In the genomic region with DNA sequence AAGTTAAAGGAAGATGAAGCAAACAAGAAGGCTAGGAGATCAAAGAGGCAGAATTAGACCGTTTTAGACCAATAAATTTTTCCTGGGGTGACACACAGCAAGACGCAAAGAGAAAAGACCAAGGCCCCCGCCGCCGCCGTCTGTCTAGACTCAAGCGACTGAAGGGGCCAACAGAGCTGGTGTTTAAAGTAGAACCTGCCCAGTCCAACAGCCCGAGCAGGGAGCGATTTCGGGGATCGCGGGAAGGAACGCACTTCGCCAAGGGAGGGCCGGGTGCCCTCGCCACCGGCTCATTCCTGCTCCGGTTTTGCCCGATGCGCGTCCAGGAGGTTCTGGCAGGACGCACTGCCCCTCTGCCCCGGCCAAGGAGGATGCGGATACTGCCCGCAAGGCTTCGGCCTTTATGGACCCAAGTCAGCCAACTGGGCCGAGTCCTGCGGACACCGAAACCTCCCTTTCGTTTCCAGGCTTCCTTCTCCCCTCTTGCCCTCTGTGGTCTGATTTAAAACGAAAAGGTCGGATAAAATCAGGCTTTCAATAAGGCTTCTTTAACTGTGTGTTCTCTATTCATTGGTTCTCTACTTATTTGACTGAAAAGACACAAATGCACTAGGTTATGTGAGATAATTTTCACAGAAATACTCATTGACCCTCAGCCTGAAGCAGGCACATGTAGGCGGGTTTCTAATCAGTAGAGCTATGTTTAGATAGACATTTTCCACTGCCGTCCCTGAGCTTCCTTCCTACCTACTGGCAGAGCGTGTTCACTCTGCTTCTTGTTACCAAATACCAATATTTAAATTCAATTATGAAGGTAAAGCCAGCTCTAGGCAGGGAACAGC, we compare ENCODE assay signal across 12 cellular contexts. TPM values are rescaled to one million over a fixed set of nuclear protein-coding genes. Genes with fewer than 3 reads are reported as not detected.
DNase-seq lines count a peak whose midpoint lies in the region; FAIRE-seq and TF ChIP-seq lines count a peak whose summit lies in the region.
"Had no signal": no experiment of that assay in that cellular context is flagged by ENCODE, and none has a peak within 500 bp of the region (broad histone marks: within the 10 kb centered on the region; RNA-seq: fewer than 3 reads in every experiment).

No MANE protein-coding gene starts in this region.

- H3K4me3 ChIP-seq in CD4-positive, alpha-beta memory T cell (ENCODE audit: low read length in 2 of 2): no peak overlapping the region
- H3K4me3 ChIP-seq in H1 (ENCODE audit: extremely low read depth in 1 of 4, insufficient read depth in 2 of 4, low read depth in 3 of 4, low read length in 4 of 4) (no peak overlapping the region), neuronal stem cell (ENCODE audit: low read length in 2 of 2) (no peak overlapping the region), left ventricle myocardium inferior (no peak overlapping the region)

- H2BK120ac ChIP-seq in H1 (replicated peaks; ENCODE audit: low read depth, low read length): no peak overlapping the region
- no peak overlapping the region for H2BK120ac ChIP-seq in neuronal stem cell (ENCODE audit: low read depth, low read length)

- no peak for FAIRE-seq in H1 (lab: Jason Lieb, UNC)
- FAIRE-seq: urothelium cell line had no signal

- no peak overlapping the region for H3K4me2 ChIP-seq in H1 (ENCODE audit: insufficient read depth in 1 of 2, low read depth in 2 of 2, low read length in 2 of 2)
- H3K4me2 ChIP-seq in neuronal stem cell (ENCODE audit: insufficient read depth, low read length, poor library complexity, severe bottlenecking): no peak overlapping the region

- no peak for TF ChIP-seq POLR2A in H1 (IDR thresholded peaks at IDR 0.05; ENCODE audit: control extremely low read depth in 1 of 2, low read depth in 2 of 2, low read length in 2 of 2)

- intact Hi-C loops in CD4-positive, alpha-beta memory T cell (cut with micrococcal nuclease): no loop called here
- intact Hi-C loops in left ventricle myocardium inferior (cut with micrococcal nuclease): no loop called here

- H2AFZ ChIP-seq in H1 (ENCODE audit: low read length) (no peak overlapping the region), neuronal stem cell (ENCODE audit: low read length) (no peak overlapping the region)

- no peak for TF ChIP-seq RAD21 in H1 (IDR thresholded peaks at IDR 0.05 in 1 of 2, conservative IDR thresholded peaks at IDR 0.05 in 1 of 2; ENCODE audit: low read depth in 2 of 2, low read length in 2 of 2)

- TF ChIP-seq EP300 in H1 (IDR thresholded peaks at IDR 0.05; ENCODE audit: borderline replicate concordance in 1 of 2, low read depth in 2 of 2, low read length in 2 of 2): no peak

- H3K23ac ChIP-seq in H1 (ENCODE audit: insufficient read length): no peak overlapping the region
- H3K23ac ChIP-seq in neuronal stem cell (ENCODE audit: low read depth, low read length, poor library complexity): peak overlapping the region; percentile 78

- no peak overlapping the region for H3K56ac ChIP-seq in H1 (replicated peaks; ENCODE audit: insufficient read length, low read depth, low read length)

- H2BK15ac ChIP-seq in H1 (ENCODE audit: low read length) (no peak overlapping the region), neuronal stem cell (ENCODE audit: low read length) (no peak overlapping the region)

- no peak overlapping the region for H4K5ac ChIP-seq in H1 (ENCODE audit: insufficient read length, low read depth, low read length)

- H3K4ac ChIP-seq in H1 (replicated peaks; ENCODE audit: insufficient read length, low read depth, low read length): no peak overlapping the region
- H3K4ac ChIP-seq in neuronal stem cell (ENCODE audit: low read length): no peak overlapping the region

- H3K14ac ChIP-seq in H1 (ENCODE audit: insufficient read length) (no peak overlapping the region), neuronal stem cell (ENCODE audit: low read length) (no peak overlapping the region)

- no peaks in the 10 kb centered on the region for H3K79me2 ChIP-seq in H1 (ENCODE audit: control insufficient read depth in 1 of 2, insufficient read depth in 2 of 2, low read length in 2 of 2)

- H3K4me3 Mint-ChIP-seq in CD4-positive, alpha-beta memory T cell: peak overlapping the region in 6 of 8 donors; percentile 10 to 74 (median 44)

- peaks cover 0 to 3% of the 10 kb centered on the region in 2 donors for H3K36me3 Mint-ChIP-seq in CD4-positive, alpha-beta memory T cell

- H3K27ac Mint-ChIP-seq in CD4-positive, alpha-beta memory T cell: peak overlapping the region in 4 of 7 donors; percentile 3 to 88 (median 64)

- no peak overlapping the region for H4K91ac ChIP-seq in H1 (replicated peaks; ENCODE audit: insufficient read length, low read length)
- no peak overlapping the region for H4K91ac ChIP-seq in neuronal stem cell (ENCODE audit: low read depth, low read length, poor library complexity)

- peaks cover 61 to 73% of the 10 kb centered on the region in 2 donors for H3K27me3 Mint-ChIP-seq in CD4-positive, alpha-beta memory T cell

- 25% methylated on average over 35 of the region's 35 CpGs; no CpG with 5 or more reads in 1 of the 2 experiments for WGBS in H1 (ENCODE audit: extremely low coverage in 1 of 2, insufficient coverage in 1 of 2, insufficient read length in 1 of 2, insufficient replicate concordance in 2 of 2, low coverage in 1 of 2, low lambda C conversion rate in 2 of 2, missing lambda C conversion rate in 1 of 2), 2 experiments
- WGBS in neuronal stem cell (ENCODE audit: extremely low coverage in 2 of 2, insufficient read length in 2 of 2, insufficient replicate concordance in 1 of 2), 2 donors: no CpG with 5 or more reads among the region's 35 CpGs

- H4K8ac ChIP-seq in H1 (ENCODE audit: extremely low read depth, insufficient read depth, low read length): no peak overlapping the region
- H4K8ac ChIP-seq in neuronal stem cell (ENCODE audit: low read depth, low read length): no peak overlapping the region

- no peak overlapping the region for H3K27ac ChIP-seq in CD4-positive, alpha-beta memory T cell (ENCODE audit: low read depth, low read length)
- no peak overlapping the region for H3K27ac ChIP-seq in H1 (ENCODE audit: low read depth, low read length)
- H3K27ac ChIP-seq in neuronal stem cell (replicated peaks; ENCODE audit: low read length): no peak overlapping the region
- H3K27ac ChIP-seq in left ventricle myocardium inferior (replicated peaks): no peak overlapping the region

- H3K9ac ChIP-seq in H1 (replicated peaks in 1 of 4; ENCODE audit: extremely low read depth in 1 of 4, low read depth in 3 of 4, low read length in 3 of 4): no peak overlapping the region
- no peak overlapping the region for H3K9ac ChIP-seq in neuronal stem cell (ENCODE audit: low read depth, low read length, poor library complexity)

- H3K9me3 ChIP-seq in CD4-positive, alpha-beta memory T cell (ENCODE audit: control insufficient read depth in 1 of 2, low read length in 2 of 2): no peaks in the 10 kb centered on the region
- H3K9me3 ChIP-seq in H1 (ENCODE audit: insufficient read depth in 2 of 2, low read depth in 1 of 2, low read length in 1 of 2) (peaks cover 0 to 10% of the 10 kb centered on the region in 2 experiments; a peak in 1 of 4 replicates), neuronal stem cell (replicated peaks in 1 of 2; ENCODE audit: control insufficient read depth in 2 of 2, insufficient read depth in 1 of 2, low read depth in 1 of 2, low read length in 2 of 2) (peaks cover 25 to 35% of the 10 kb centered on the region in 2 donors), left ventricle myocardium inferior (replicated peaks) (no peaks in the 10 kb centered on the region)

- H3K23me2 ChIP-seq in H1 (ENCODE audit: low read depth, low read length): no peaks in the 10 kb centered on the region

- POLR2A ChIA-PET in CD4-positive, alpha-beta memory T cell (lab: Charles Lee; ENCODE audit: partially characterized antibody): interaction anchor here (1.2 to 1.3 kb wide), 2 partner anchors 14 to 476 kb away, joined by 3 read pairs; no protein-coding TSS in a partner anchor
- POLR2A ChIA-PET in HEK293T (lab: Yijun Ruan, JAX): interaction anchor here (0.6 to 17.5 kb wide), 12 partner anchors 8 to 960 kb away, joined by 3 to 367 read pairs (median 5); partner anchors contain the start of genes CBX3, HOXA10, HOXA11 and HOXA5
- POLR2A ChIA-PET in H1 (lab: Charles Lee; ENCODE audit: partially characterized antibody): no interaction called here

- no peak for DNase-seq in CD4-positive, alpha-beta memory T cell
- DNase-seq in HEK293T (ENCODE audit: extremely low spot score) (no peak), H1 (ENCODE audit: low read depth in 1 of 2, low spot score in 2 of 2) (peak in 1 of 2 experiments; percentile 52), neuronal stem cell (ENCODE audit: low spot score) (no peak), T1000 (lab: John Stamatoyannopoulos, UW) (no peak), CD1c-positive myeloid dendritic cell (ENCODE audit: extremely low spot score) (no peak), left ventricle myocardium inferior (no peak)
- DNase-seq: caudate nucleus, NCI-H1105 treated with DMSO at 0.1 percent for 48 hours, NCI-H748 treated with DMSO at 0.1 percent for 48 hours had no signal

- H2BK12ac ChIP-seq in H1 (ENCODE audit: low read depth, low read length) (no peak overlapping the region; the same call in 1 of the 2 replicates), neuronal stem cell (ENCODE audit: low read length) (no peak overlapping the region)

- H3K4me1 ChIP-seq in CD4-positive, alpha-beta memory T cell (ENCODE audit: insufficient read depth, low read length): peaks cover 41% of the 10 kb centered on the region
- H3K4me1 ChIP-seq in H1 (replicated peaks in 1 of 4; ENCODE audit: control insufficient read depth in 3 of 4, insufficient read depth in 4 of 4, low read length in 3 of 4): peaks cover 0 to 2% (median 0%) of the 10 kb centered on the region in 4 experiments; a peak in 3 of 7 replicates
- no peaks in the 10 kb centered on the region for H3K4me1 ChIP-seq in neuronal stem cell (ENCODE audit: control insufficient read depth in 2 of 2, insufficient read depth in 1 of 2, low read depth in 1 of 2, low read length in 2 of 2)
- H3K4me1 ChIP-seq in left ventricle myocardium inferior: peaks cover 39% of the 10 kb centered on the region

- peaks cover 83% of the 10 kb centered on the region for H3K27me3 ChIP-seq in CD4-positive, alpha-beta memory T cell (ENCODE audit: insufficient read depth, low read length)
- H3K27me3 ChIP-seq in H1 (replicated peaks in 1 of 4; ENCODE audit: control insufficient read depth in 3 of 4, extremely low read depth in 1 of 4, insufficient read depth in 3 of 4, low read length in 3 of 4): peaks cover 98 to 100% (median 99%) of the 10 kb centered on the region in 4 experiments
- H3K27me3 ChIP-seq in neuronal stem cell (ENCODE audit: control insufficient read depth in 3 of 3, insufficient read depth in 3 of 3, low read depth in 1 of 3, low read length in 3 of 3): peaks cover 73 to 97% (median 94%) of the 10 kb centered on the region in 3 experiments
- peaks cover 100% of the 10 kb centered on the region for H3K27me3 ChIP-seq in left ventricle myocardium inferior (ENCODE audit: low read depth)

- H2BK20ac ChIP-seq in H1 (ENCODE audit: low read length): no peak overlapping the region

- peaks cover 0 to 41% (median 0%) of the 10 kb centered on the region in 8 donors for H3K9me3 Mint-ChIP-seq in CD4-positive, alpha-beta memory T cell

- H3K79me1 ChIP-seq in H1 (ENCODE audit: low read depth, low read length): no peaks in the 10 kb centered on the region
- peaks cover 2% of the 10 kb centered on the region for H3K79me1 ChIP-seq in neuronal stem cell (ENCODE audit: low read depth, low read length)

- H3K18ac ChIP-seq in H1 (ENCODE audit: extremely low read depth, low read length) (no peak overlapping the region), neuronal stem cell (ENCODE audit: low read length) (no peak overlapping the region)

- H3K4me1 Mint-ChIP-seq in CD4-positive, alpha-beta memory T cell: peaks cover 23 to 62% (median 34%) of the 10 kb centered on the region in 4 donors

- TF ChIP-seq CTCF in H1 (IDR thresholded peaks at IDR 0.05; ENCODE audit: control extremely low read depth in 1 of 3, insufficient read depth in 1 of 3, low read depth in 1 of 3, low read length in 3 of 3): no peak
- TF ChIP-seq CTCF in left ventricle myocardium inferior (IDR thresholded peaks at IDR 0.05; ENCODE audit: borderline replicate concordance): no peak

- peaks cover 22 to 29% of the 10 kb centered on the region in 2 experiments for H4K20me1 ChIP-seq in H1 (replicated peaks in 1 of 2; ENCODE audit: control insufficient read depth in 1 of 2, insufficient read depth in 2 of 2, low read length in 2 of 2)

- CTCF ChIA-PET in CD4-positive, alpha-beta memory T cell (lab: Charles Lee; ENCODE audit: partially characterized antibody): interaction anchor here (0.7 to 1.7 kb wide), 12 partner anchors 8 to 1264 kb away, joined by 3 to 22 read pairs (median 4); partner anchors contain the start of gene HOXA6
- CTCF ChIA-PET in HEK293T (lab: Yijun Ruan, JAX): interaction anchor here (0.6 to 1.5 kb wide), 6 partner anchors 8 to 789 kb away, joined by 3 to 8 read pairs (median 4); no protein-coding TSS in a partner anchor
- CTCF ChIA-PET in H1 (lab: Charles Lee; ENCODE audit: partially characterized antibody): interaction anchor here (1.0 to 2.0 kb wide), 16 partner anchors 9 to 1297 kb away, joined by 3 to 16 read pairs (median 4); partner anchors contain the start of gene HOXA5

- H2AK5ac ChIP-seq in H1 (ENCODE audit: low read depth, low read length) (no peak overlapping the region; the same call in 1 of the 2 replicates), neuronal stem cell (ENCODE audit: low read depth, low read length) (no peak overlapping the region)

- no peak overlapping the region for H2BK5ac ChIP-seq in H1 (ENCODE audit: low read depth, low read length)
- H2BK5ac ChIP-seq in neuronal stem cell (ENCODE audit: low read length): no peak overlapping the region

- no peaks in the 10 kb centered on the region for H3K36me3 ChIP-seq in CD4-positive, alpha-beta memory T cell (ENCODE audit: insufficient read depth, low read length)
- H3K36me3 ChIP-seq in H1 (ENCODE audit: control insufficient read depth in 2 of 4, insufficient read depth in 4 of 4, low read length in 3 of 4) (peaks cover 0 to 24% (median 0%) of the 10 kb centered on the region in 4 experiments; a peak in 1 of 8 replicates), neuronal stem cell (replicated peaks in 1 of 2; ENCODE audit: control insufficient read depth in 2 of 2, insufficient read depth in 2 of 2, low read length in 2 of 2) (no peaks in the 10 kb centered on the region), left ventricle myocardium inferior (no peaks in the 10 kb centered on the region)

RNA-seq across cellular contexts. Expression of gene HOXA7, which starts 2.2 kb away (rescaled TPM):
- not detected for total RNA-seq in CD4-positive, alpha-beta memory T cell
- not detected for polyA plus RNA-seq in CD4-positive, alpha-beta memory T cell
- total RNA-seq in H1 (2021; fragmentation: NEBNext Ultra II Directional; extraction: Animal tissue kit (Norgen Biotek cat#: 25700)): not detected in 2 replicates
- 0.03 TPM in 1 of 2 replicates, not detected in the other for polyA plus RNA-seq in H1 (2011; rRNA removed)
- polyA plus RNA-seq in H1 (2011; cell fraction: cytosol; rRNA removed): not detected
- polyA plus RNA-seq in H1 (2011; cell fraction: nucleus; rRNA removed): not detected
- not detected in 4 replicates for polyA plus RNA-seq in H1 (2012, experiment 1 of 2)
- polyA plus RNA-seq in H1 (2012, experiment 2 of 2): not detected
- 0.02 TPM for polyA plus RNA-seq in H1 (2013, experiment 1 of 2)
- polyA plus RNA-seq in H1 (2013, experiment 2 of 2): 0.02 TPM
- polyA minus RNA-seq in H1 (2011; rRNA and poly(A)+ RNA removed): not detected in 2 replicates
- polyA minus RNA-seq in H1 (2011; cell fraction: cytosol; rRNA and poly(A)+ RNA removed): not detected
- polyA minus RNA-seq in H1 (2011; cell fraction: nucleus; rRNA and poly(A)+ RNA removed): not detected
- not detected for polyA plus RNA-seq in neuronal stem cell (2013, experiment 1 of 2)
- not detected for polyA plus RNA-seq in neuronal stem cell (2013, experiment 2 of 2)
- 0.36 TPM for total RNA-seq in left ventricle myocardium inferior

RNA-seq across cellular contexts. Expression of gene HOXA3, which starts 6.3 kb away (rescaled TPM):
- not detected for total RNA-seq in CD4-positive, alpha-beta memory T cell
- under 1 TPM in 1 of 2 donors, not detected in 1; 0.07 TPM for polyA plus RNA-seq in CD4-positive, alpha-beta memory T cell
- total RNA-seq in H1 (2021; fragmentation: NEBNext Ultra II Directional; extraction: Animal tissue kit (Norgen Biotek cat#: 25700)): not detected in 2 replicates
- not detected in 2 replicates for polyA plus RNA-seq in H1 (2011; rRNA removed)
- polyA plus RNA-seq in H1 (2011; cell fraction: cytosol; rRNA removed): not detected
- not detected for polyA plus RNA-seq in H1 (2011; cell fraction: nucleus; rRNA removed)
- polyA plus RNA-seq in H1 (2012, experiment 1 of 2): not detected in 4 replicates
- not detected for polyA plus RNA-seq in H1 (2012, experiment 2 of 2)
- not detected for polyA plus RNA-seq in H1 (2013, experiment 1 of 2)
- polyA plus RNA-seq in H1 (2013, experiment 2 of 2): not detected
- not detected in 2 replicates for polyA minus RNA-seq in H1 (2011; rRNA and poly(A)+ RNA removed)
- polyA minus RNA-seq in H1 (2011; cell fraction: cytosol; rRNA and poly(A)+ RNA removed): not detected
- polyA minus RNA-seq in H1 (2011; cell fraction: nucleus; rRNA and poly(A)+ RNA removed): not detected
- not detected for polyA plus RNA-seq in neuronal stem cell (2013, experiment 1 of 2)
- not detected for polyA plus RNA-seq in neuronal stem cell (2013, experiment 2 of 2)
- not detected for total RNA-seq in left ventricle myocardium inferior

RNA-seq across cellular contexts. Expression of gene HOXA9, which starts 6.7 kb away (rescaled TPM):
- not detected for total RNA-seq in CD4-positive, alpha-beta memory T cell
- not detected for polyA plus RNA-seq in CD4-positive, alpha-beta memory T cell
- total RNA-seq in H1 (2021; fragmentation: NEBNext Ultra II Directional; extraction: Animal tissue kit (Norgen Biotek cat#: 25700)): not detected in 2 replicates
- not detected in 2 replicates for polyA plus RNA-seq in H1 (2011; rRNA removed)
- polyA plus RNA-seq in H1 (2011; cell fraction: cytosol; rRNA removed): not detected
- polyA plus RNA-seq in H1 (2011; cell fraction: nucleus; rRNA removed): not detected
- not detected in 4 replicates for polyA plus RNA-seq in H1 (2012, experiment 1 of 2)
- polyA plus RNA-seq in H1 (2012, experiment 2 of 2): not detected
- not detected for polyA plus RNA-seq in H1 (2013, experiment 1 of 2)
- not detected for polyA plus RNA-seq in H1 (2013, experiment 2 of 2)
- not detected in 2 replicates for polyA minus RNA-seq in H1 (2011; rRNA and poly(A)+ RNA removed)
- not detected for polyA minus RNA-seq in H1 (2011; cell fraction: cytosol; rRNA and poly(A)+ RNA removed)
- polyA minus RNA-seq in H1 (2011; cell fraction: nucleus; rRNA and poly(A)+ RNA removed): not detected
- not detected for polyA plus RNA-seq in neuronal stem cell (2013, experiment 1 of 2)
- not detected for polyA plus RNA-seq in neuronal stem cell (2013, experiment 2 of 2)
- not detected for total RNA-seq in left ventricle myocardium inferior
- total RNA-seq: progenitor cell of endocrine pancreas had no signal

RNA-seq across cellular contexts. Expression of gene HOXA6, which starts 11.1 kb away (rescaled TPM):
- not detected for total RNA-seq in CD4-positive, alpha-beta memory T cell
- not detected for polyA plus RNA-seq in CD4-positive, alpha-beta memory T cell
- total RNA-seq in H1 (2021; fragmentation: NEBNext Ultra II Directional; extraction: Animal tissue kit (Norgen Biotek cat#: 25700)): not detected in 2 replicates
- polyA plus RNA-seq in H1 (2011; rRNA removed): not detected in 2 replicates
- polyA plus RNA-seq in H1 (2011; cell fraction: cytosol; rRNA removed): not detected
- not detected for polyA plus RNA-seq in H1 (2011; cell fraction: nucleus; rRNA removed)
- polyA plus RNA-seq in H1 (2012, experiment 1 of 2): not detected in 4 replicates
- polyA plus RNA-seq in H1 (2012, experiment 2 of 2): not detected
- not detected for polyA plus RNA-seq in H1 (2013, experiment 1 of 2)
- polyA plus RNA-seq in H1 (2013, experiment 2 of 2): not detected
- not detected in 2 replicates for polyA minus RNA-seq in H1 (2011; rRNA and poly(A)+ RNA removed)
- polyA minus RNA-seq in H1 (2011; cell fraction: cytosol; rRNA and poly(A)+ RNA removed): not detected
- not detected for polyA minus RNA-seq in H1 (2011; cell fraction: nucleus; rRNA and poly(A)+ RNA removed)
- not detected for polyA plus RNA-seq in neuronal stem cell (2013, experiment 1 of 2)
- not detected for polyA plus RNA-seq in neuronal stem cell (2013, experiment 2 of 2)
- not detected for total RNA-seq in left ventricle myocardium inferior

RNA-seq across cellular contexts. Expression of gene HOXA5, which starts 15.2 kb away (rescaled TPM):
- not detected for total RNA-seq in CD4-positive, alpha-beta memory T cell
- not detected for polyA plus RNA-seq in CD4-positive, alpha-beta memory T cell
- total RNA-seq in H1 (2021; fragmentation: NEBNext Ultra II Directional; extraction: Animal tissue kit (Norgen Biotek cat#: 25700)): not detected in 2 replicates
- not detected in 2 replicates for polyA plus RNA-seq in H1 (2011; rRNA removed)
- not detected for polyA plus RNA-seq in H1 (2011; cell fraction: cytosol; rRNA removed)
- not detected for polyA plus RNA-seq in H1 (2011; cell fraction: nucleus; rRNA removed)
- polyA plus RNA-seq in H1 (2012, experiment 1 of 2): not detected in 4 replicates
- not detected for polyA plus RNA-seq in H1 (2012, experiment 2 of 2)
- polyA plus RNA-seq in H1 (2013, experiment 1 of 2): not detected
- not detected for polyA plus RNA-seq in H1 (2013, experiment 2 of 2)
- polyA minus RNA-seq in H1 (2011; rRNA and poly(A)+ RNA removed): not detected in 2 replicates
- not detected for polyA minus RNA-seq in H1 (2011; cell fraction: cytosol; rRNA and poly(A)+ RNA removed)
- not detected for polyA minus RNA-seq in H1 (2011; cell fraction: nucleus; rRNA and poly(A)+ RNA removed)
- not detected for polyA plus RNA-seq in neuronal stem cell (2013, experiment 1 of 2)
- not detected for polyA plus RNA-seq in neuronal stem cell (2013, experiment 2 of 2)
- total RNA-seq in left ventricle myocardium inferior: not detected
